8 cellular contexts compared by ENCODE assay signal in genomic region chr3:89098964-89099585, GRCh38. TPM values are rescaled to one million over a fixed set of nuclear protein-coding genes. Genes with fewer than 3 reads are reported as not detected.
DNase-seq lines count a peak whose midpoint lies in the region; ATAC-seq and TF ChIP-seq lines count a peak whose summit lies in the region.

No MANE protein-coding gene starts in this region.

- H3K4me3 Mint-ChIP-seq in WTC11: no peak overlapping the region

- no peaks in the 10 kb centered on the region for H3K4me1 ChIP-seq in parathyroid adenoma

- H3K4me2 ChIP-seq in parathyroid adenoma (ENCODE audit: low read length): no peak overlapping the region

- H3K4me3 ChIP-seq in parathyroid adenoma (ENCODE audit: low read depth, low read length): no peak overlapping the region

- H3K27me3 ChIP-seq in parathyroid adenoma (ENCODE audit: control insufficient read depth, insufficient read depth, low read length): peaks cover 4% of the 10 kb centered on the region

- H2AFZ ChIP-seq in parathyroid adenoma: no peak overlapping the region

- 0 out of 2 replicates have a peak, but pooled peaks cover 5% of the 10 kb centered on the region for H3K4me1 Mint-ChIP-seq in WTC11

- no peak overlapping the region for H3K9ac ChIP-seq in parathyroid adenoma

- TF ChIP-seq CTCF in WTC11 (IDR thresholded peaks at IDR 0.05) (peak; percentile 75), parathyroid adenoma (IDR thresholded peaks at IDR 0.05) (peak; percentile 68)

- no peak overlapping the region for H3K27ac Mint-ChIP-seq in WTC11

- CTCF ChIA-PET in WTC11 (lab: Charles Lee): interaction anchor here (1.0 kb wide), 1 partner anchor 880 kb away, joined by 4 read pairs; no protein-coding TSS in a partner anchor

- ATAC-seq in GM18867 (IDR thresholded peaks at IDR 0.05; ENCODE audit: unreplicated experiment) (peak; percentile 98), HG02943 (IDR thresholded peaks at IDR 0.05; ENCODE audit: low read depth, unreplicated experiment) (peak; percentile 94), WTC11 (peak; percentile 86)

- no peaks in the 10 kb centered on the region for H3K79me2 ChIP-seq in parathyroid adenoma

- no peaks in the 10 kb centered on the region for H3K36me3 Mint-ChIP-seq in WTC11

- H3K27ac ChIP-seq in parathyroid adenoma: no peak overlapping the region

- no peaks in the 10 kb centered on the region for H3K27me3 Mint-ChIP-seq in WTC11 (ENCODE audit: low read depth)

- H3K9me3 ChIP-seq in parathyroid adenoma (ENCODE audit: control insufficient read depth, low read length): no peaks in the 10 kb centered on the region

- POLR2A ChIA-PET in WTC11 (lab: Charles Lee): no interaction called here

- peak; percentile 12 for DNase-seq in COLO668 (lab: John Stamatoyannopoulos, UW; ENCODE audit: unreplicated experiment)
- peak; percentile 51 for DNase-seq in NCI-H146 (lab: John Stamatoyannopoulos, UW)
- peak; percentile 62 for DNase-seq in WTC11 (ENCODE audit: low spot score)
- DNase-seq in fibroblast of the conjunctiva (ENCODE audit: low read depth): peak; percentile 39
- DNase-seq in cerebellar nuclear complex (lab: John Stamatoyannopoulos, UW): no peak

- H3K9me3 Mint-ChIP-seq in WTC11: no peaks in the 10 kb centered on the region

- no peaks in the 10 kb centered on the region for H3K36me3 ChIP-seq in parathyroid adenoma (ENCODE audit: control insufficient read depth, insufficient read depth, low read length)

TF ChIP-seq in WTC11, 78 proteins besides CTCF, POLR2A, EP300 and RAD21:
- TF ChIP-seq ZNF396 (CRISPR knock-in tag; IDR thresholded peaks at IDR 0.05; ENCODE audit: borderline replicate concordance) (no peak), CDX4 (CRISPR knock-in tag; IDR thresholded peaks at IDR 0.05; ENCODE audit: borderline replicate concordance) (no peak), SMAD3 (CRISPR knock-in tag; IDR thresholded peaks at IDR 0.05; ENCODE audit: borderline replicate concordance) (no peak), MYBL2 (CRISPR knock-in tag; IDR thresholded peaks at IDR 0.05) (no peak), FOXK1 (CRISPR knock-in tag; IDR thresholded peaks at IDR 0.05) (no peak), TEAD4 (CRISPR knock-in tag; IDR thresholded peaks at IDR 0.05) (no peak), GRHL2 (CRISPR knock-in tag; IDR thresholded peaks at IDR 0.05; ENCODE audit: insufficient replicate concordance, severe bottlenecking) (no peak), FOXJ3 (CRISPR knock-in tag; IDR thresholded peaks at IDR 0.05; ENCODE audit: borderline replicate concordance) (no peak), JUN (CRISPR knock-in tag; IDR thresholded peaks at IDR 0.05) (no peak), MAX (CRISPR knock-in tag; IDR thresholded peaks at IDR 0.05) (no peak), SOX15 (CRISPR knock-in tag; IDR thresholded peaks at IDR 0.05) (no peak), E2F4 (CRISPR knock-in tag; IDR thresholded peaks at IDR 0.05; ENCODE audit: borderline replicate concordance, low read depth) (no peak), NR2C2 (CRISPR knock-in tag; IDR thresholded peaks at IDR 0.05) (no peak), KAT7 (CRISPR knock-in tag; IDR thresholded peaks at IDR 0.05; ENCODE audit: borderline replicate concordance) (no peak), ZNF281 (CRISPR knock-in tag; IDR thresholded peaks at IDR 0.05) (no peak)

RNA-seq across cellular contexts. Expression of gene EPHA3, which starts 8.3 kb away (rescaled TPM):
- total RNA-seq in WTC11 (2021): 0.32 to 0.74 TPM (median 0.41 TPM) in 3 replicates

Comparison
In these comparisons a context has a peak if more than half of its experiments do, and no peak if none do; other contexts are left out.
1. DNase-seq: peak in COLO668 (single experiment), NCI-H146 (single experiment), WTC11 (single experiment) and fibroblast of the conjunctiva (single experiment); none in cerebellar nuclear complex (0 of 2).
2. Peak in every context shown above with its lines, with median percentiles within 50 percentile points of each other: ATAC-seq.